ENCODE assay signal across 8 cellular contexts in the genomic region with DNA sequence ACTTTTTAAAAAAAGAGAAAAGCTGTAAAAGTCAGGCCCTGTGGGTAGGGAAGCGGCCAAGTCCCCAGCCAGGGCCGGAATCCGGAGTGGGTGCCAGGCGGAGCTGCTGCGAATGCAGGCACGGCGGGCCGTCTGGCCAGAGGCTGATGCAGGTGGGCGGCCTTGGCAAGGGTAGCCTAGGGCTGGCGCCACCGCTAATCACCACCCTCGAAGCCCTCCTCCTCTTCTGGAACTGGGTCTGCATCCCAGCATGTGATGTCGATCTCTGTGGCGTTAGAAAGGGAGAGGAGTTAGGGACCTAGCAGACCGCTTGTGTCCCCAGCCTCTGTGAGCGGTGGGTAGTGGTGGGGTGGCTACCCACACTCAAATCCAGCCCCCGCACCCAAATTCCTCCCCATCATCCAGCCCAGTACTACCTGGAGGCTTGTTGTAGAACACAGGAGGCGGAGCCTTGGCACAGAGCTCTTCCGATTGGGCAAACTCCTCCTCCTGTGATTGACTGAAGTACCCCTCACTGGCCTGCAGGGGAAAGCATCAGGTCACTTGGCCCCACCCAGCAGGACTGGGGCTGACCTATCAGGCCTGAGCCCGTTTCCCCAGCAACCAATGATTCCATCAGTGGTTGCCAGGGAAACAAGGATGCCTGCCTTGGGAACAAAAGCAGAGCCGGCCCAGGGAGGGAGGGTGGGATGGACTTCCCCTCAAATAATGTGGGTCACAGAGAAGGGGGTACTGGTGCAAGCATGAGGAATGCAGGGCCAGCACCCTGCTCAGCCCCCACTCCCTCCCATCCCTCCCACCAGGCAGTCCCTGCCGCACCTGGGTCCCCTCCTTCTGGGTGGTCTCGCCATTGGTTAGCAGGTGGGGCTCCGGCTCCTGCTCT. TPM values are rescaled to one million over a fixed set of nuclear protein-coding genes. Genes with fewer than 3 reads are reported as not detected.
DNase-seq lines count a peak whose midpoint lies in the region; ATAC-seq, FAIRE-seq and TF ChIP-seq lines count a peak whose summit lies in the region.

No MANE protein-coding gene starts in this region.

- TF ChIP-seq CTCF in WERI-Rb-1 (IDR thresholded peaks at IDR 0.05; ENCODE audit: low read depth, low read length) (peak; percentile 41; the same call in 1 of the 2 replicates), epithelial cell of esophagus (IDR thresholded peaks at IDR 0.05; ENCODE audit: insufficient read depth, low read depth, low read length, missing control alignments) (peak; percentile 60), thoracic aorta (IDR thresholded peaks at IDR 0.05) (peak; percentile 93)

- FAIRE-seq in GM19239 (lab: Jason Lieb, UNC) = peak; percentile 96

- H3K4me1 ChIP-seq in thoracic aorta (ENCODE audit: control insufficient read depth in 1 of 2, low read depth in 2 of 2) = peaks cover 14 to 46% of the 10 kb centered on the region in 2 donors

- ATAC-seq in HG03432 (IDR thresholded peaks at IDR 0.05; ENCODE audit: unreplicated experiment) = peak; percentile 39
- ATAC-seq in thoracic aorta (ENCODE audit: insufficient number of reproducible peaks, low FRiP score, low read depth) = peak; percentile 67

- DNase-seq in CMK (ENCODE audit: low read depth) (peak; percentile 81), GM19239 (ENCODE audit: insufficient read length, low spot score) (peak; percentile 99), NCI-H2227 (lab: John Stamatoyannopoulos, UW; ENCODE audit: unreplicated experiment) (peak; percentile 96), WERI-Rb-1 (peak; percentile 84), epithelial cell of esophagus (ENCODE audit: low read depth) (peak; percentile 96), midbrain (lab: John Stamatoyannopoulos, UW) (peak; percentile 78), thoracic aorta (ENCODE audit: low spot score) (peak; percentile 80)

- H3K27me3 ChIP-seq in WERI-Rb-1 (ENCODE audit: insufficient read depth, low read depth, severe bottlenecking) = no peaks in the 10 kb centered on the region
- no peaks in the 10 kb centered on the region for H3K27me3 ChIP-seq in thoracic aorta (replicated peaks; ENCODE audit: insufficient read depth)

- H3K9me3 ChIP-seq in WERI-Rb-1 (ENCODE audit: severe bottlenecking) = no peaks in the 10 kb centered on the region
- H3K9me3 ChIP-seq in thoracic aorta = no peaks in the 10 kb centered on the region

- H3K27ac ChIP-seq in WERI-Rb-1 = no peak overlapping the region
- H3K27ac ChIP-seq in thoracic aorta = peak overlapping the region; percentile 76 to 81

- H3K36me3 ChIP-seq in WERI-Rb-1 = peaks cover 20% of the 10 kb centered on the region
- peaks cover 12% of the 10 kb centered on the region for H3K36me3 ChIP-seq in thoracic aorta

- no peak overlapping the region for H3K4me3 ChIP-seq in WERI-Rb-1 (ENCODE audit: low read depth, low read length)
- no peak overlapping the region for H3K4me3 ChIP-seq in epithelial cell of esophagus (ENCODE audit: low read length)
- H3K4me3 ChIP-seq in thoracic aorta = no peak overlapping the region

RNA-seq across cellular contexts. Expression of a gene that starts 10.9 kb away (rescaled TPM):
- 10 to 100 TPM in 1 of 2 donors, 1 to 10 TPM in 1; 4.1 to 11.0 TPM for total RNA-seq in thoracic aorta

RNA-seq across cellular contexts. Expression of a gene that starts 16.0 kb away (rescaled TPM):
- total RNA-seq in thoracic aorta = 100 to 1,000 TPM in 1 of 2 donors, 10 to 100 TPM in 1; 91.2 to 132 TPM

RNA-seq across cellular contexts. Expression of a gene that starts 31.0 kb away (rescaled TPM):
- 10 to 100 TPM; 27.3 to 33.3 TPM for total RNA-seq in thoracic aorta

RNA-seq across cellular contexts. Expression of a gene that starts 39.9 kb away (rescaled TPM):
- total RNA-seq in thoracic aorta = 100 to 1,000 TPM; 626 to 891 TPM

RNA-seq across cellular contexts. Expression of a gene that starts 48.1 kb away (rescaled TPM):
- total RNA-seq in thoracic aorta = not detected

Comparison
In these comparisons a context has a peak if more than half of its experiments do, and no peak if none do; other contexts are left out.
1. CTCF ChIP-seq: peak in every context shown above with its lines; median percentile 93 in thoracic aorta; 60 in epithelial cell of esophagus; 41 in WERI-Rb-1.